Comparison of ENCODE assay signal across 8 cellular contexts in the genomic region with DNA sequence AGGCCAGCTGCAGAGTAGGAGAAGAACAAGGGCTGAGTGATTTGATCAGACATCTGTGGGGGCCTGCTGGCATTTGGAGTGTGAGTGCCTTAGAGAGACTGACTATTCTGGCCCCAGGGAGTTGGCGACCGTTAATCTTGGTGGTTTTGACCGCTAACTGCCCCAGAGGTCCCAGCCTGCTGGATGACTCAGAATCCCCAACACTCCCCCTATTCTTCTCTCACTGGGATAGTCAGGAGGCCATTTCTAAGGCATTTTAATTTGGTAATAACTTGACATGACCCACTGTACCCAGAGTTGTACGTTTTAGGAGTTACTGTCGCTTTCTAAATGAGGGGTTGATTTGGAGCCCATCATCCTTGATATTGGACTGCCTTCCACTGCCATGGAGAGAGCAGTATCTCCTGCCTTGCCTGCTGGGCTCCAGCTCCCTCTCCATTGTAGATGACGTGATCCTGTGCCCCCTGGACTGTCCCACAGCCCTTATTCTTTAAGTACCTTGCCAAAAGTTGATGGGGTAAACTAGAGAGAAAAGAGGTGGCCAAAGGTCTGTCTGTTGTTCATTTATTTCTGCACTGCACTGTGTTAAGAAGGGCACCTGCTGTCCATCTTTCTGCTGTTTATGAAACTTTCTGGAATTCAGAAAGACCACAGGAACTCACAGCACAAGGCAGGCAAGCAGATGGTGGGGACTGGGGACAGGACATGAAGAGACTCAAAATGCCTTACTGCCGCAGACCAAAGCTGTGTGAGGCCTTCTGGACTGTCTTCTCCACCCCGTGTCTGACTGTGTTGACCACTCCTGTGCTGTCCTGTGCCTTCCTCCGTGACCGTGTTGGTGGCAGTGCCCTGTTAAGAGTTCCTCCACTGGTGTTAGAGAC.
DNase-seq lines count a peak whose midpoint lies in the region; ATAC-seq and TF ChIP-seq lines count a peak whose summit lies in the region.

No MANE protein-coding gene starts in this region.

- no peak overlapping the region for H3K9ac ChIP-seq in skeletal muscle tissue (ENCODE audit: low read depth in 1 of 3, low read length in 3 of 3)

- H3K27me3 ChIP-seq in SJSA1 (replicated peaks) (no peaks in the 10 kb centered on the region), skeletal muscle tissue (ENCODE audit: control insufficient read depth in 3 of 3, insufficient read depth in 3 of 3, low read length in 3 of 3) (no peaks in the 10 kb centered on the region)

- intact Hi-C loops in activated CD4-positive, alpha-beta T cell treated with anti-CD3 and anti-CD28 coated beads, Interleukin-2, amount 10 ng/mL, durations not matched to agents 24 days and 14 days (cut with micrococcal nuclease) = no loop called here

- H3K4me3 Mint-ChIP-seq in activated CD4-positive, alpha-beta T cell treated with anti-CD3 and anti-CD28 coated beads, Interleukin-2, amount 10 ng/mL, durations not matched to agents 24 days and 14 days = no peak overlapping the region
- no peak overlapping the region for H3K4me3 Mint-ChIP-seq in progenitor cell of endocrine pancreas (ENCODE audit: low read depth)

- ATAC-seq in GM18873 (IDR thresholded peaks at IDR 0.05; ENCODE audit: low FRiP score, unreplicated experiment) = no peak

- H3K9me3 ChIP-seq in SJSA1 (replicated peaks) (no peaks in the 10 kb centered on the region), skeletal muscle tissue (ENCODE audit: control insufficient read depth in 3 of 3, low read length in 3 of 3) (no peaks in the 10 kb centered on the region)

- no peak for TF ChIP-seq CTCF in progenitor cell of endocrine pancreas (IDR thresholded peaks at IDR 0.05; ENCODE audit: unreplicated experiment)

- H3K9me3 Mint-ChIP-seq in activated CD4-positive, alpha-beta T cell treated with anti-CD3 and anti-CD28 coated beads, Interleukin-2, amount 10 ng/mL, durations not matched to agents 24 days and 14 days = no peaks in the 10 kb centered on the region
- H3K9me3 Mint-ChIP-seq in progenitor cell of endocrine pancreas (ENCODE audit: low read depth) = no peaks in the 10 kb centered on the region

- H3K27ac Mint-ChIP-seq in activated CD4-positive, alpha-beta T cell treated with anti-CD3 and anti-CD28 coated beads, Interleukin-2, amount 10 ng/mL, durations not matched to agents 24 days and 14 days = peak overlapping the region; percentile 49
- H3K27ac Mint-ChIP-seq in progenitor cell of endocrine pancreas = no peak overlapping the region

- H3K4me3 ChIP-seq in SJSA1 = no peak overlapping the region
- H3K4me3 ChIP-seq in skeletal muscle tissue (ENCODE audit: low read length in 3 of 3) = no peak overlapping the region

- H3K27ac ChIP-seq in SJSA1 (peak overlapping the region; percentile 98), skeletal muscle tissue (ENCODE audit: low read depth, low read length) (peak overlapping the region; percentile 70)

- no peak for DNase-seq in activated CD4-positive, alpha-beta T cell treated with anti-CD3 and anti-CD28 coated beads, Interleukin-2, amount 10 ng/mL, durations not matched to agents 24 days and 14 days
- DNase-seq in activated CD4-positive, alpha-beta T cell treated with anti-CD3 and anti-CD28 coated beads, Interleukin-2, amount 50 U/mL, for 1 hour = no peak
- DNase-seq in SJSA1 (ENCODE audit: low read depth in 1 of 2, low spot score in 2 of 2) (peak; percentile 93 to 95), fibroblast of gingiva (ENCODE audit: low read depth) (peak; percentile 72), progenitor cell of endocrine pancreas (ENCODE audit: low spot score, unreplicated experiment) (no peak), NCI-H82 treated with DMSO at 0.1 percent for 48 hours (lab: John Stamatoyannopoulos, UW; ENCODE audit: unreplicated experiment) (no peak)

- peaks cover 54% of the 10 kb centered on the region for H3K4me1 Mint-ChIP-seq in activated CD4-positive, alpha-beta T cell treated with anti-CD3 and anti-CD28 coated beads, Interleukin-2, amount 10 ng/mL, durations not matched to agents 24 days and 14 days
- H3K4me1 Mint-ChIP-seq in progenitor cell of endocrine pancreas (ENCODE audit: low read depth) = peaks cover 12% of the 10 kb centered on the region

- H3K36me3 Mint-ChIP-seq in activated CD4-positive, alpha-beta T cell treated with anti-CD3 and anti-CD28 coated beads, Interleukin-2, amount 10 ng/mL, durations not matched to agents 24 days and 14 days (ENCODE audit: low read depth) = peaks cover 21% of the 10 kb centered on the region
- no peaks in the 10 kb centered on the region for H3K36me3 Mint-ChIP-seq in progenitor cell of endocrine pancreas (ENCODE audit: insufficient read depth)

- H3K4me1 ChIP-seq in SJSA1 (replicated peaks) (peaks cover 60% of the 10 kb centered on the region), skeletal muscle tissue (ENCODE audit: control insufficient read depth in 3 of 3, insufficient read depth in 3 of 3, low read length in 3 of 3) (peaks cover 22 to 30% (median 27%) of the 10 kb centered on the region in 3 donors)

- H3K36me3 ChIP-seq in SJSA1 (peaks cover 6% of the 10 kb centered on the region), skeletal muscle tissue (ENCODE audit: control insufficient read depth in 3 of 3, insufficient read depth in 3 of 3, low read length in 3 of 3) (peaks cover 0 to 13% (median 10%) of the 10 kb centered on the region in 3 donors)

- no peaks in the 10 kb centered on the region for H3K27me3 Mint-ChIP-seq in activated CD4-positive, alpha-beta T cell treated with anti-CD3 and anti-CD28 coated beads, Interleukin-2, amount 10 ng/mL, durations not matched to agents 24 days and 14 days
- peaks cover 2% of the 10 kb centered on the region for H3K27me3 Mint-ChIP-seq in progenitor cell of endocrine pancreas

Comparison
In these comparisons a context has a peak if more than half of its experiments do, and no peak if none do; other contexts are left out.
1. DNase-seq: peak in SJSA1 (2 of 2) and fibroblast of gingiva (single experiment); none in activated CD4-positive, alpha-beta T cell treated with anti-CD3 and anti-CD28 coated beads, Interleukin-2, amount 10 ng/mL, durations not matched to agents 24 days and 14 days (single experiment), activated CD4-positive, alpha-beta T cell treated with anti-CD3 and anti-CD28 coated beads, Interleukin-2, amount 50 U/mL, for 1 hour (single experiment), progenitor cell of endocrine pancreas (single experiment) and NCI-H82 treated with DMSO at 0.1 percent for 48 hours (single experiment).